In genomic region chrX:153971632-153972367, GRCh38 we compare ENCODE assay signal across 1 cellular context.
A peak's percentile ranks its signal among the peaks of the same experiment; 100 is the strongest.
TF ChIP-seq lines count a peak whose summit lies in the region.

Gene HCFC1 (minus strand): TSS chrX:153971818. CDS start chrX:153970840, 978 bp downstream.

TF ChIP-seq in IMR-90, 13 proteins besides CTCF, POLR2A, EP300 and RAD21:
- TF ChIP-seq FOS (IDR thresholded peaks at IDR 0.05; ENCODE audit: low read depth, low read length), result 0 out of 2 replicates have a peak, but pooled peaks have one; percentile 4
- TF ChIP-seq BHLHE40 (IDR thresholded peaks at IDR 0.05; ENCODE audit: low read depth, low read length), result 0 out of 2 replicates have a peak, but pooled peaks have one; percentile 4
- no peak for TF ChIP-seq SMC3 (IDR thresholded peaks at IDR 0.05; ENCODE audit: low read depth, low read length)
- peak; percentile 57; the same call in 1 of the 2 replicates for TF ChIP-seq MXI1 (IDR thresholded peaks at IDR 0.05; ENCODE audit: borderline replicate concordance, low read depth, low read length)
- TF ChIP-seq CHD1 (IDR thresholded peaks at IDR 0.05; ENCODE audit: low read depth, low read length), result no peak
